ENCODE assay signal across 20 cellular contexts in the genomic region with DNA sequence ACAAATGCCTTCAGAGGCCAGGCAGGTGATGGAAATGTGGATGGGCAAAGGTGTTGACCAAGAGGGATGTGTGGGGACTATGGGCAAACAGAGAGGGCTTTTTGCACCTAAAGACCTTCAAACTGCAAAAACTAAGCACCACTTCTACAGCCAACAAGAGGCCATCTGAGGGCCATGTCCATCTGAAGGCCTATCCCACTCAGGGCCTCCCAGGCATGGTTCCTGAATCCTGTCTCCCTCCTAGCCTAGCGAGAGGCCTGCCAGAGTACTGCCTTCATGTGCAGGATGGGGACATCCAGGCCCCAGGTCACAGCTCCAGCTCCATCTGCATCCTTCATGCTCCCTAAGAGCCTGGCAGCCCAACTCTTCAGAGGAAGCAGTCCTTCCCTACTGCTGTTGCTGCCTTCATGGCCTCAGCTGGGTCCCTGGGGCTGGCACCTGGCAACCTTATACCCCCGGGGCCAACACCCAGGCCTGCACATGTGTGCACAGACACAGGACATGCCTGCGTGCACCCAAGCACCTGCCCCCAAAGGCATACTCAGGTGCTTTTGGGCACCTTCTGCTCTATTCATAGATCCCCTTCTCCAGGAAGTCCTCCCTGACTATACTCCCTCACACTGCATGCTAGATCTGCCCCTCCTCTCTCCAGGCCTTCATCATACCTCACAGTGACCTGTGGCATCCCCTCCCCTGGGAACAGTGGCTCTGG.
DNase-seq lines count a peak whose midpoint lies in the region; ATAC-seq and TF ChIP-seq lines count a peak whose summit lies in the region.
"Had no signal": no experiment of that assay in that cellular context is flagged by ENCODE, and none has a peak within 500 bp of the region (broad histone marks: within the 10 kb centered on the region; RNA-seq: fewer than 3 reads in every experiment).

No MANE protein-coding gene starts in this region.

- DNase-seq in activated T-cell treated with anti-CD3 and anti-CD28 coated beads, Interleukin-2, amount 50 U/mL, for 48 hours: peak; percentile 8 to 12
- DNase-seq in activated T-cell treated with anti-CD3 and anti-CD28 coated beads, Interleukin-2, amount 50 U/mL, for 4 hours: no peak
- no peak for DNase-seq in activated B cell treated with CpG ODN at 0.5 μM for 24 hours
- peak; percentile 18 for DNase-seq in lung (ENCODE audit: low spot score)
- DNase-seq in ureter (ENCODE audit: low spot score): peak; percentile 32
- DNase-seq in NK-92 treated with Interleukin-12 subunit alpha and Interleukin-12 subunit beta, amount 100 ng/mL, for 24 hours (lab: John Stamatoyannopoulos, UW): no peak
- no peak for DNase-seq in ACHN
- DNase-seq: activated CD4-positive, alpha-beta T cell treated with anti-CD3 and anti-CD28 coated beads, Interleukin-2, amount 10 ng/mL, durations not matched to agents 24 days and 14 days; GDM1; mucosa of descending colon; NCI-H1417 treated with DMSO at 0.1 percent for 48 hours; NCI-H2171; NCI-H526 treated with DMSO at 0.1 percent for 48 hours; SHP77; stimulated activated CD4-positive, alpha-beta T cell treated with anti-CD3 and anti-CD28 coated beads, Interleukin-4, amount 100 ng/mL, for 4 hours had no signal

- in situ Hi-C loops in ACHN (cut with HindIII; ENCODE audit: low pct_ligation_motif_present, low pct_unique_long_range_greater_than_20kb, low sequenced_read_pairs): no loop called here

- H3K9me3 ChIP-seq in lung (ENCODE audit: control insufficient read depth in 2 of 2, insufficient read depth in 1 of 2, low read length in 1 of 2): peaks cover 0 to 2% of the 10 kb centered on the region in 2 donors
- H3K9me3 ChIP-seq: left lung, mucosa of descending colon, neutrophil had no signal

- no peak overlapping the region for H3K27ac Mint-ChIP-seq in activated B cell treated with CpG ODN at 0.5 μM for 24 hours
- H3K27ac Mint-ChIP-seq: activated CD4-positive, alpha-beta T cell treated with anti-CD3 and anti-CD28 coated beads, Interleukin-2, amount 10 ng/mL, durations not matched to agents 24 days and 14 days; activated naive CD4-positive, alpha-beta T cell treated with anti-CD3 and anti-CD28 coated beads, Interleukin-2, amount 50 U/mL, for 72 hours had no signal

- intact Hi-C loops in activated B cell treated with CpG ODN at 0.5 μM for 24 hours (cut with micrococcal nuclease): no loop called here

- POLR2A ChIA-PET in activated B cell treated with CpG ODN at 0.5 μM for 24 hours (lab: Charles Lee): no interaction called here

- H3K4me1 Mint-ChIP-seq in activated T-cell treated with anti-CD3 and anti-CD28 coated beads, Interleukin-2, amount 50 U/mL, for 4 hours (ENCODE audit: low read depth): peaks cover 12% of the 10 kb centered on the region
- peaks cover 20% of the 10 kb centered on the region for H3K4me1 Mint-ChIP-seq in activated B cell treated with CpG ODN at 0.5 μM for 24 hours

- no peaks in the 10 kb centered on the region for H3K27me3 Mint-ChIP-seq in activated T-cell treated with anti-CD3 and anti-CD28 coated beads, Interleukin-2, amount 50 U/mL, for 4 hours (ENCODE audit: low read depth)
- H3K27me3 Mint-ChIP-seq in activated B cell treated with CpG ODN at 0.5 μM for 24 hours: peaks cover 4% of the 10 kb centered on the region

- no peak for ATAC-seq in activated T-cell treated with anti-CD3 and anti-CD28 coated beads, Interleukin-2, amount 50 U/mL, for 4 hours
- ATAC-seq in activated B cell treated with CpG ODN at 0.5 μM for 24 hours (ENCODE audit: low read depth) (peak; percentile 69), lung (ENCODE audit: insufficient read depth, low FRiP score) (no peak), HG03175 (IDR thresholded peaks at IDR 0.05; ENCODE audit: unreplicated experiment) (no peak)
- ATAC-seq: activated naive CD4-positive, alpha-beta T cell treated with anti-CD3 and anti-CD28 coated beads, Interleukin-2, amount 50 U/mL, for 72 hours; left lung; mucosa of descending colon had no signal

- H3K4me3 ChIP-seq in lung: no peak overlapping the region
- H3K4me3 ChIP-seq: left lung, mucosa of descending colon had no signal

- no peaks in the 10 kb centered on the region for H3K36me3 Mint-ChIP-seq in activated T-cell treated with anti-CD3 and anti-CD28 coated beads, Interleukin-2, amount 50 U/mL, for 4 hours (ENCODE audit: insufficient read depth)
- no peaks in the 10 kb centered on the region for H3K36me3 Mint-ChIP-seq in activated B cell treated with CpG ODN at 0.5 μM for 24 hours (ENCODE audit: low read depth)
- H3K36me3 Mint-ChIP-seq: activated naive CD4-positive, alpha-beta T cell treated with anti-CD3 and anti-CD28 coated beads, Interleukin-2, amount 50 U/mL, for 72 hours; CD14-positive monocyte had no signal

- CTCF ChIA-PET in activated B cell treated with CpG ODN at 0.5 μM for 24 hours (lab: Charles Lee): no interaction called here

- H3K4me3 Mint-ChIP-seq in activated T-cell treated with anti-CD3 and anti-CD28 coated beads, Interleukin-2, amount 50 U/mL, for 4 hours: no peak overlapping the region
- H3K4me3 Mint-ChIP-seq in activated B cell treated with CpG ODN at 0.5 μM for 24 hours: no peak overlapping the region
- H3K4me3 Mint-ChIP-seq: activated CD4-positive, alpha-beta T cell treated with anti-CD3 and anti-CD28 coated beads, Interleukin-2, amount 10 ng/mL, durations not matched to agents 24 days and 14 days had no signal

- H3K4me1 ChIP-seq in lung (ENCODE audit: control insufficient read depth in 2 of 2, insufficient read depth in 2 of 2, low read length in 2 of 2): peaks cover 0 to 3% of the 10 kb centered on the region in 2 donors
- H3K4me1 ChIP-seq: left lung had no signal

- no peaks in the 10 kb centered on the region for H3K36me3 ChIP-seq in lung (ENCODE audit: control insufficient read depth in 2 of 2, insufficient read depth in 2 of 2, low read length in 2 of 2)
- H3K36me3 ChIP-seq: left lung, neutrophil had no signal

- TF ChIP-seq CTCF in activated B cell treated with CpG ODN at 0.5 μM for 24 hours (IDR thresholded peaks at IDR 0.05): no peak
- no peak for TF ChIP-seq CTCF in lung (IDR thresholded peaks at IDR 0.05; ENCODE audit: control extremely low read depth, extremely low read depth)

- 91 to 98% methylated on average over 3 of the region's 3 CpGs for WGBS in lung, 2 donors

- no peaks in the 10 kb centered on the region for H3K27me3 ChIP-seq in lung (ENCODE audit: control insufficient read depth, insufficient read depth)

- H3K27ac ChIP-seq in lung (ENCODE audit: low read depth in 1 of 2, low read length in 1 of 2): no peak overlapping the region
- H3K27ac ChIP-seq: left lung, neutrophil had no signal

- no peaks in the 10 kb centered on the region for H3K9me3 Mint-ChIP-seq in activated T-cell treated with anti-CD3 and anti-CD28 coated beads, Interleukin-2, amount 50 U/mL, for 4 hours
- H3K9me3 Mint-ChIP-seq in activated B cell treated with CpG ODN at 0.5 μM for 24 hours: no peaks in the 10 kb centered on the region
- H3K9me3 Mint-ChIP-seq: activated CD4-positive, alpha-beta T cell treated with anti-CD3 and anti-CD28 coated beads, Interleukin-2, amount 10 ng/mL, durations not matched to agents 24 days and 14 days; activated naive CD4-positive, alpha-beta T cell treated with anti-CD3 and anti-CD28 coated beads, Interleukin-2, amount 50 U/mL, for 72 hours had no signal

Comparison
In these comparisons a context has a peak if more than half of its experiments do, and no peak if none do; other contexts are left out.
1. DNase-seq: peak in activated T-cell treated with anti-CD3 and anti-CD28 coated beads, Interleukin-2, amount 50 U/mL, for 48 hours (2 of 2), lung (single experiment) and ureter (single experiment); none in activated T-cell treated with anti-CD3 and anti-CD28 coated beads, Interleukin-2, amount 50 U/mL, for 4 hours (single experiment), activated B cell treated with CpG ODN at 0.5 μM for 24 hours (single experiment), NK-92 treated with Interleukin-12 subunit alpha and Interleukin-12 subunit beta, amount 100 ng/mL, for 24 hours (single experiment) and ACHN (single experiment).